Comparison of ENCODE assay signal across 18 cellular contexts in the genomic region with DNA sequence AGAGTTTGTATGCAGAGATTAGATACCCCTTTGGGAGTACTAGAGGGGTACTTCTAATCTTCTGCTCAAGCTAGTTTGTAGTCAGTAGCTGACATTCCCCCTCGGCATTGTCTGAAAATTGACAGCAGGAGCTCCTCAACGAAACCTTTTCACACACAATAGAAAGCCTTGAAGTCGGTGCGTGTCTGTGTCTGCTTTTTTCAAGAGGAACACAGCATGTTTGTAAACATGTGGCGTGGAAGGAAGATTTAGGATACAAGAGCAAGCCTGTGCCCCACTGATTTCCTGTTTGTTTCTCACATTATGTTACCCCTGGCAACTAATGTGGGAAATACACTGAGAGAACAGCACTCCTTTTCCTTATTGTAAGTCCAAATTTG.
DNase-seq lines count a peak whose midpoint lies in the region; TF ChIP-seq lines count a peak whose summit lies in the region.
"Had no signal": no experiment of that assay in that cellular context is flagged by ENCODE, and none has a peak within 500 bp of the region (broad histone marks: within the 10 kb centered on the region; RNA-seq: fewer than 3 reads in every experiment).

No MANE protein-coding gene starts in this region.

- H3K27ac ChIP-seq in hepatocyte = no peak overlapping the region
- H3K27ac ChIP-seq: stomach, vagina had no signal

- no peak overlapping the region for H3K4me3 ChIP-seq in astrocyte of the spinal cord (ENCODE audit: low read depth, low read length)
- peak overlapping the region; percentile 35 for H3K4me3 ChIP-seq in neuron (ENCODE audit: low read length)
- no peak overlapping the region for H3K4me3 ChIP-seq in hepatocyte
- H3K4me3 ChIP-seq: K562, stomach, vagina had no signal

- H3K4me1 Mint-ChIP-seq in progenitor cell of endocrine pancreas (ENCODE audit: low read depth) = peaks cover 12% of the 10 kb centered on the region

- DNase-seq in HCEC 1CT (peak; percentile 1), astrocyte of the spinal cord (ENCODE audit: low read depth, low spot score) (peak; percentile 39), foreskin melanocyte (peak; percentile 98), GM10248 (ENCODE audit: extremely low spot score) (no peak), hepatocyte (ENCODE audit: low spot score) (no peak), progenitor cell of endocrine pancreas (ENCODE audit: low spot score, unreplicated experiment) (no peak), NCI-H226 (no peak)
- DNase-seq: activated CD8-positive, alpha-beta memory T cell treated with anti-CD3 and anti-CD28 coated beads, Interleukin-2, amount 50 U/mL, for 48 hours; activated naive CD4-positive, alpha-beta T cell; DMS153; midbrain; NCI-H1105; occipital lobe; Right ventricle myocardium superior; stomach had no signal

- no peaks in the 10 kb centered on the region for H3K27me3 Mint-ChIP-seq in progenitor cell of endocrine pancreas

- peaks cover 16% of the 10 kb centered on the region for H3K9me3 Mint-ChIP-seq in progenitor cell of endocrine pancreas (ENCODE audit: low read depth)

- H3K36me3 Mint-ChIP-seq in progenitor cell of endocrine pancreas (ENCODE audit: insufficient read depth) = peaks cover 2% of the 10 kb centered on the region

- H3K27ac Mint-ChIP-seq in progenitor cell of endocrine pancreas = no peak overlapping the region

- 47% methylated on average over 5 of the region's 5 CpGs for WGBS in hepatocyte (ENCODE audit: low lambda C conversion rate, missing lambda C conversion rate)

- H3K27me3 ChIP-seq in neuron (ENCODE audit: insufficient read depth, low read length) (no peaks in the 10 kb centered on the region), hepatocyte (no peaks in the 10 kb centered on the region)
- H3K27me3 ChIP-seq: stomach, vagina had no signal

- H3K4me1 ChIP-seq in neuron (ENCODE audit: insufficient read depth, low read length) (peaks cover 12% of the 10 kb centered on the region), hepatocyte (ENCODE audit: insufficient read depth) (no peaks in the 10 kb centered on the region)
- H3K4me1 ChIP-seq: stomach, vagina had no signal

- H3K9me3 ChIP-seq in neuron (ENCODE audit: low read length) = peaks cover 8% of the 10 kb centered on the region
- no peaks in the 10 kb centered on the region for H3K9me3 ChIP-seq in hepatocyte (ENCODE audit: low read depth)

- no peaks in the 10 kb centered on the region for H3K79me2 ChIP-seq in hepatocyte

- POLR2A ChIA-PET in GM10248 (lab: Yijun Ruan, JAX) = no interaction called here

- in situ Hi-C loops in astrocyte of the spinal cord (cut with HindIII; ENCODE audit: low sequenced_read_pairs) = no loop called here

- H2AFZ ChIP-seq in neuron (ENCODE audit: low read depth, low read length) (peak overlapping the region; percentile 92), hepatocyte (no peak overlapping the region)

- H3K36me3 ChIP-seq in neuron (ENCODE audit: insufficient read depth, low read length) (no peaks in the 10 kb centered on the region), hepatocyte (replicated peaks; ENCODE audit: insufficient read depth, low read depth) (no peaks in the 10 kb centered on the region)
- H3K36me3 ChIP-seq: stomach, vagina had no signal

- H4K20me1 ChIP-seq in hepatocyte (ENCODE audit: insufficient read depth, poor library complexity, severe bottlenecking) = no peaks in the 10 kb centered on the region

- TF ChIP-seq CTCF in astrocyte of the spinal cord (IDR thresholded peaks at IDR 0.05; ENCODE audit: low read depth, low read length) (no peak), GM10248 (IDR thresholded peaks at IDR 0.05; ENCODE audit: control extremely low read depth, extremely low read depth, low read depth, missing control alignments) (no peak), hepatocyte (IDR thresholded peaks at IDR 0.05; ENCODE audit: poor library complexity) (no peak), progenitor cell of endocrine pancreas (IDR thresholded peaks at IDR 0.05; ENCODE audit: unreplicated experiment) (no peak)

- CTCF ChIA-PET in GM10248 (lab: Yijun Ruan, JAX) = no interaction called here

- H3K9me2 ChIP-seq in hepatocyte (replicated peaks; ENCODE audit: insufficient read depth) = no peaks in the 10 kb centered on the region

- H3K4me3 Mint-ChIP-seq in progenitor cell of endocrine pancreas (ENCODE audit: low read depth) = no peak overlapping the region

- H3K4me2 ChIP-seq in hepatocyte = no peak overlapping the region

Comparison
In these comparisons a context has a peak if more than half of its experiments do, and no peak if none do; other contexts are left out.
1. DNase-seq: peak in HCEC 1CT (single experiment), astrocyte of the spinal cord (single experiment) and foreskin melanocyte (single experiment); none in GM10248 (single experiment), hepatocyte (single experiment), progenitor cell of endocrine pancreas (single experiment) and NCI-H226 (single experiment).